ENCODE assay signal across 8 cellular contexts in the genomic region with DNA sequence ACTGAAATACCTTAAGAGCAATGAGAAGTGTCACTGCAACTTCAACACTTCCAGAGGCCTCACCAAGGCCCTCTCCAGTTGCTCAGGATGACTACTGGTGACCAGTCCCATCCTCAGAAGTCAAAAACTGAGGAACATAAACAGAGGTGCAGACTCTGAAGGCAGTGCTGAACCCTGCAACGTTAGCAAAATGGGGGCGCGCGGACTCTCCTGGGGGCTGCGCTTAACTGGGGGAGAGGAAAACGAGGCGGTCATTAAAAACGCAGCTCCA. TPM values are rescaled to one million over a fixed set of nuclear protein-coding genes. Genes with fewer than 3 reads are reported as not detected.
DNase-seq lines count a peak whose midpoint lies in the region; ATAC-seq and TF ChIP-seq lines count a peak whose summit lies in the region.

No MANE protein-coding gene starts in this region.

- H2AFZ ChIP-seq in Loucy (ENCODE audit: low read length): no peak overlapping the region

- H4K20me1 ChIP-seq in Loucy (ENCODE audit: insufficient read depth, low read length, poor library complexity, severe bottlenecking): peaks cover 14% of the 10 kb centered on the region

- H3K27me3 ChIP-seq in Loucy (ENCODE audit: insufficient read depth, low read length, poor library complexity, severe bottlenecking): no peaks in the 10 kb centered on the region

- H3K9me3 ChIP-seq in Loucy (ENCODE audit: insufficient read depth, low read depth, low read length): no peaks in the 10 kb centered on the region

- no peaks in the 10 kb centered on the region for H3F3A ChIP-seq in Loucy (ENCODE audit: low read depth)

- H3K9ac ChIP-seq in Loucy (ENCODE audit: low read depth, low read length, poor library complexity, severe bottlenecking): peak overlapping the region; percentile 76

- no peaks in the 10 kb centered on the region for H3K36me3 ChIP-seq in Loucy (ENCODE audit: insufficient read depth, low read length)

- peaks cover 15% of the 10 kb centered on the region for H3K36me3 Mint-ChIP-seq in effector memory CD8-positive, alpha-beta T cell (ENCODE audit: insufficient read depth)
- no peaks in the 10 kb centered on the region for H3K36me3 Mint-ChIP-seq in neural crest cell (ENCODE audit: low read depth)

- peak overlapping the region; percentile 92 for H3K4me3 ChIP-seq in Loucy (ENCODE audit: low read length, poor library complexity, severe bottlenecking)

- peaks cover 21 to 24% of the 10 kb centered on the region in 2 donors for H3K4me1 Mint-ChIP-seq in effector memory CD8-positive, alpha-beta T cell (ENCODE audit: low read depth in 2 of 2)
- H3K4me1 Mint-ChIP-seq in neural crest cell: peaks cover 29% of the 10 kb centered on the region

- no peaks in the 10 kb centered on the region for H3K9me2 ChIP-seq in Loucy (replicated peaks; ENCODE audit: low read depth, low read length)

- H3K27me3 Mint-ChIP-seq in effector memory CD8-positive, alpha-beta T cell: no peaks in the 10 kb centered on the region
- H3K27me3 Mint-ChIP-seq in neural crest cell (ENCODE audit: low read depth): no peaks in the 10 kb centered on the region

- no peak for DNase-seq in effector memory CD8-positive, alpha-beta T cell
- no peak for DNase-seq in neural crest cell (ENCODE audit: low read depth, low spot score)
- DNase-seq in NOMO-1 treated with DMSO at 0.1 percent for 48 hours (lab: John Stamatoyannopoulos, UW; ENCODE audit: unreplicated experiment): no peak

- H3K27ac ChIP-seq in C4-2B: peak overlapping the region; percentile 77

- no peak for TF ChIP-seq CTCF in C4-2B (conservative IDR thresholded peaks at IDR 0.05)
- TF ChIP-seq CTCF in Loucy (conservative IDR thresholded peaks at IDR 0.05; ENCODE audit: low read length): peak; percentile 19; the same call in 1 of the 2 replicates
- no peak for TF ChIP-seq CTCF in neural crest cell (conservative IDR thresholded peaks at IDR 0.05)

- no peak for ATAC-seq in effector memory CD8-positive, alpha-beta T cell (replicated peaks)
- ATAC-seq in GM19463 (IDR thresholded peaks at IDR 0.05; ENCODE audit: unreplicated experiment): no peak
- ATAC-seq in HG02840 (IDR thresholded peaks at IDR 0.05; ENCODE audit: low FRiP score, unreplicated experiment): no peak
- ATAC-seq in HG03095 (IDR thresholded peaks at IDR 0.05; ENCODE audit: unreplicated experiment): no peak

- peaks cover 50% of the 10 kb centered on the region for H3K4me1 ChIP-seq in Loucy (ENCODE audit: insufficient read depth, low read length, poor library complexity, severe bottlenecking)

- no peaks in the 10 kb centered on the region for H3K9me3 Mint-ChIP-seq in effector memory CD8-positive, alpha-beta T cell
- no peaks in the 10 kb centered on the region for H3K9me3 Mint-ChIP-seq in neural crest cell

- H3K27ac Mint-ChIP-seq in effector memory CD8-positive, alpha-beta T cell: peak overlapping the region in 1 of 2 donors; percentile 83
- H3K27ac Mint-ChIP-seq in neural crest cell (ENCODE audit: unreplicated experiment): no peak overlapping the region

- peak overlapping the region; percentile 95 for H3K4me2 ChIP-seq in Loucy (ENCODE audit: low read depth, low read length, poor library complexity, severe bottlenecking)

- peak overlapping the region; percentile 82 to 84 for H3K4me3 Mint-ChIP-seq in effector memory CD8-positive, alpha-beta T cell
- peak overlapping the region; percentile 92 for H3K4me3 Mint-ChIP-seq in neural crest cell

- peaks cover 53% of the 10 kb centered on the region for H3K79me2 ChIP-seq in Loucy (ENCODE audit: insufficient read depth, low read length)

RNA-seq across cellular contexts. Expression of a gene that starts 0.9 kb away (rescaled TPM):
- total RNA-seq in neural crest cell: 41.1 and 41.2 TPM in 2 replicates
